In genomic region chr10:28312572-28312971, GRCh38 we compare ENCODE assay signal across 18 cellular contexts. TPM values are rescaled to one million over a fixed set of nuclear protein-coding genes. Genes with fewer than 3 reads are reported as not detected.
A peak's percentile ranks its signal among the peaks of the same experiment; 100 is the strongest.
DNase-seq lines count a peak whose midpoint lies in the region; ATAC-seq and TF ChIP-seq lines count a peak whose summit lies in the region.
"Had no signal": no experiment of that assay in that cellular context is flagged by ENCODE, and none has a peak within 500 bp of the region (broad histone marks: within the 10 kb centered on the region; RNA-seq: fewer than 3 reads in every experiment).

No MANE protein-coding gene starts in this region.

- H2AFZ ChIP-seq in HCT116 (ENCODE audit: low read depth, low read length, poor library complexity, severe bottlenecking): peak overlapping the region; percentile 9
- H2AFZ ChIP-seq in OCI-LY3 (ENCODE audit: low read depth, low read length): no peak overlapping the region

- intact Hi-C loops in HCT116 (cut with micrococcal nuclease): no loop called here

- RAD21 ChIA-PET in HCT116 (lab: Charles Lee; ENCODE audit: low non-redundant PET in 1 of 2, low total read pairs in 2 of 2, uncharacterized antibody in 2 of 2, unreplicated experiment in 2 of 2): interaction anchor here in 1 of 2 experiments (0.5 to 0.6 kb wide), 2 partner anchors 56 to 68 kb away, joined by 3 to 4 read pairs; no protein-coding TSS in a partner anchor

- H3K27ac ChIP-seq in HCT116 (ENCODE audit: low read depth, low read length): no peak overlapping the region
- H3K27ac ChIP-seq in OCI-LY3 (ENCODE audit: low read length): no peak overlapping the region
- H3K27ac ChIP-seq: A549, C4-2B had no signal

- peaks cover 3% of the 10 kb centered on the region for H3K4me1 Mint-ChIP-seq in activated CD8-positive, alpha-beta T cell treated with anti-CD3 and anti-CD28 coated beads, Interleukin-2, amount 10 ng/mL, durations not matched to agents 7 days and 5 days (ENCODE audit: low read depth)

- H3K9ac ChIP-seq in HCT116 (ENCODE audit: low read length) (no peak overlapping the region), OCI-LY3 (ENCODE audit: low read length) (no peak overlapping the region)

- peak; percentile 31 for DNase-seq in A172 (ENCODE audit: low spot score)
- DNase-seq in HCT116 (ENCODE audit: low read depth, low spot score): no peak
- DNase-seq in fibroblast of mammary gland (ENCODE audit: low read depth): peak; percentile 60
- DNase-seq in hepatic stellate cell (ENCODE audit: low spot score): no peak
- DNase-seq in activated CD8-positive, alpha-beta T cell treated with anti-CD3 and anti-CD28 coated beads, Interleukin-2, amount 10 ng/mL, durations not matched to agents 7 days and 5 days: no peak
- DNase-seq in G401 (ENCODE audit: low spot score): no peak
- DNase-seq: COR-L47, DMS153, EL, H9, NCI-H1694 treated with DMSO at 0.1 percent for 48 hours, NCI-H69, SHP77 treated with DMSO at 0.1 percent for 48 hours had no signal

- no peaks in the 10 kb centered on the region; the same call in 1 of the 2 replicates for H3K27me3 ChIP-seq in HCT116 (ENCODE audit: insufficient read depth, low read length)
- H3K27me3 ChIP-seq in OCI-LY3 (ENCODE audit: low read depth, low read length): peaks cover 15% of the 10 kb centered on the region; the same call in 1 of the 2 replicates

- no peak for TF ChIP-seq RAD21 in HCT116 (IDR thresholded peaks at IDR 0.05; ENCODE audit: low read depth)

- H3K36me3 ChIP-seq in HCT116 (ENCODE audit: control insufficient read depth in 1 of 2, insufficient read depth in 2 of 2, low read length in 2 of 2) (no peaks in the 10 kb centered on the region), OCI-LY3 (replicated peaks; ENCODE audit: low read depth, low read length) (no peaks in the 10 kb centered on the region)

- TF ChIP-seq CTCF in HCT116 (IDR thresholded peaks at IDR 0.05 in 2 of 3, conservative IDR thresholded peaks at IDR 0.05 in 1 of 3; ENCODE audit: borderline replicate concordance in 1 of 3, insufficient read depth in 1 of 3, low read depth in 2 of 3, low read length in 2 of 3): no peak
- no peak for TF ChIP-seq CTCF in OCI-LY3 (IDR thresholded peaks at IDR 0.05; ENCODE audit: low read depth, low read length)
- TF ChIP-seq CTCF in fibroblast of mammary gland (conservative IDR thresholded peaks at IDR 0.05; ENCODE audit: control insufficient read depth, insufficient read depth, low read depth, low read length): no peak

- no TSS peak for BruUV-seq in HCT116 (replicated peaks; lab: Mats Ljungman, UMichigan)

- ATAC-seq in HCT116 (no peak), HG02763 (IDR thresholded peaks at IDR 0.05; ENCODE audit: unreplicated experiment) (no peak)
- ATAC-seq in activated CD8-positive, alpha-beta T cell treated with anti-CD3 and anti-CD28 coated beads, Interleukin-2, amount 10 ng/mL, durations not matched to agents 7 days and 5 days: no peak
- ATAC-seq: A549, SK-N-SH treated with all-trans-retinoic acid at 6 μM for 48 hours had no signal

- CTCF ChIA-PET in HCT116 (lab: Charles Lee): interaction anchor here (1.2 kb wide), 1 partner anchor 81 kb away, joined by 4 read pairs; no protein-coding TSS in a partner anchor
- CTCF ChIA-PET in activated CD8-positive, alpha-beta T cell treated with anti-CD3 and anti-CD28 coated beads, Interleukin-2, amount 10 ng/mL, durations not matched to agents 7 days and 5 days (lab: Charles Lee): interaction anchor here (0.8 to 3.3 kb wide), 4 partner anchors 10 to 133 kb away, joined by 3 to 24 read pairs (median 4); partner anchors contain the start of gene MPP7

- H3K4me2 ChIP-seq in HCT116 (ENCODE audit: low read length): no peak overlapping the region
- H3K4me2 ChIP-seq in OCI-LY3 (ENCODE audit: low read length): peak overlapping the region; percentile 66
- H3K4me2 ChIP-seq: A549 had no signal

- TF ChIP-seq POLR2A in HCT116 (IDR thresholded peaks at IDR 0.05; ENCODE audit: borderline replicate concordance, extremely low read depth, insufficient read depth, insufficient read length): no peak

- H4K20me1 ChIP-seq in HCT116 (ENCODE audit: insufficient read depth): no peaks in the 10 kb centered on the region
- H4K20me1 ChIP-seq in OCI-LY3 (ENCODE audit: insufficient read depth, low read length): no peaks in the 10 kb centered on the region

- peaks cover 2% of the 10 kb centered on the region for H3K27me3 Mint-ChIP-seq in activated CD8-positive, alpha-beta T cell treated with anti-CD3 and anti-CD28 coated beads, Interleukin-2, amount 10 ng/mL, durations not matched to agents 7 days and 5 days (ENCODE audit: low read depth)

- H3K9me3 Mint-ChIP-seq in activated CD8-positive, alpha-beta T cell treated with anti-CD3 and anti-CD28 coated beads, Interleukin-2, amount 10 ng/mL, durations not matched to agents 7 days and 5 days (ENCODE audit: insufficient read depth): no peaks in the 10 kb centered on the region

- H3K36me3 Mint-ChIP-seq in activated CD8-positive, alpha-beta T cell treated with anti-CD3 and anti-CD28 coated beads, Interleukin-2, amount 10 ng/mL, durations not matched to agents 7 days and 5 days (ENCODE audit: low read depth): peaks cover 4% of the 10 kb centered on the region

- POLR2A ChIA-PET in HCT116 (lab: Charles Lee): interaction anchor here (1.6 kb wide), 1 partner anchor 10 kb away, joined by 7 read pairs; the partner anchor contains the start of gene MPP7
- POLR2A ChIA-PET in activated CD8-positive, alpha-beta T cell treated with anti-CD3 and anti-CD28 coated beads, Interleukin-2, amount 10 ng/mL, durations not matched to agents 7 days and 5 days (lab: Charles Lee): no interaction called here

- in situ Hi-C loops in G401 (cut with HindIII; ENCODE audit: low sequenced_read_pairs): no loop called here

- H3K4me1 ChIP-seq in HCT116 (ENCODE audit: control insufficient read depth in 1 of 2, insufficient read depth in 2 of 2, low read length in 2 of 2) (no peaks in the 10 kb centered on the region), OCI-LY3 (ENCODE audit: low read length) (peaks cover 12% of the 10 kb centered on the region)
- H3K4me1 ChIP-seq: A549 had no signal

- H3K27ac Mint-ChIP-seq in activated CD8-positive, alpha-beta T cell treated with anti-CD3 and anti-CD28 coated beads, Interleukin-2, amount 10 ng/mL, durations not matched to agents 7 days and 5 days: no peak overlapping the region
- H3K27ac Mint-ChIP-seq: H9 had no signal

- H3K79me2 ChIP-seq in HCT116 (ENCODE audit: insufficient read depth, low read length) (no peaks in the 10 kb centered on the region), OCI-LY3 (ENCODE audit: low read length) (no peaks in the 10 kb centered on the region)

- no peak overlapping the region for H3K4me3 Mint-ChIP-seq in activated CD8-positive, alpha-beta T cell treated with anti-CD3 and anti-CD28 coated beads, Interleukin-2, amount 10 ng/mL, durations not matched to agents 7 days and 5 days
- H3K4me3 Mint-ChIP-seq: H9 had no signal

- H3K9me3 ChIP-seq in HCT116 (ENCODE audit: control insufficient read depth in 1 of 2, insufficient read depth in 1 of 2, low read depth in 1 of 2, low read length in 2 of 2): no peaks in the 10 kb centered on the region
- H3K9me3 ChIP-seq in OCI-LY3 (ENCODE audit: insufficient read depth, low read length): no peaks in the 10 kb centered on the region

- H3K9me2 ChIP-seq in HCT116 (ENCODE audit: insufficient read depth): no peaks in the 10 kb centered on the region

- no peak overlapping the region for H3K4me3 ChIP-seq in HCT116 (replicated peaks in 1 of 2; ENCODE audit: low read depth in 1 of 2, low read length in 2 of 2)
- H3K4me3 ChIP-seq in OCI-LY3 (ENCODE audit: low read length): peak overlapping the region; percentile 42; the same call in 1 of the 2 replicates
- H3K4me3 ChIP-seq in fibroblast of mammary gland (ENCODE audit: control insufficient read depth, low read depth, low read length): no peak overlapping the region
- H3K4me3 ChIP-seq: A549 had no signal

TF ChIP-seq in HCT116, 20 proteins besides CTCF, POLR2A, EP300 and RAD21 (continues in another document):
- TF ChIP-seq ELF1 (IDR thresholded peaks at IDR 0.05; ENCODE audit: borderline replicate concordance, low read depth) (no peak), FOSL1 (IDR thresholded peaks at IDR 0.05; ENCODE audit: low read depth) (no peak), JUND (IDR thresholded peaks at IDR 0.05) (no peak), TCF7L2 (IDR thresholded peaks at IDR 0.05; ENCODE audit: borderline replicate concordance, extremely low read depth, insufficient read depth, insufficient read length) (no peak), CEBPB (IDR thresholded peaks at IDR 0.05; ENCODE audit: low read depth) (no peak), ZBTB33 (IDR thresholded peaks at IDR 0.05; ENCODE audit: extremely low read depth, insufficient replicate concordance, low read length) (no peak), SIN3A (IDR thresholded peaks at IDR 0.05; ENCODE audit: low read depth) (no peak), ZFX (IDR thresholded peaks at IDR 0.05) (no peak), ZNF274 (IDR thresholded peaks at IDR 0.05; ENCODE audit: low read depth, low read length) (no peak), POLR2AphosphoS5 (IDR thresholded peaks at IDR 0.05; ENCODE audit: low read depth, low read length) (no peak), EGR1 (IDR thresholded peaks at IDR 0.05; ENCODE audit: low read depth) (no peak), YY1 (IDR thresholded peaks at IDR 0.05; ENCODE audit: extremely low read depth, insufficient replicate concordance, low read depth, low read length) (no peak)

RNA-seq across cellular contexts. Expression of gene MPP7, which starts 9.7 kb away (rescaled TPM):
- 124 and 142 TPM in 2 replicates for total RNA-seq in A172 (2014; rRNA removed; shearing (Covaris generic))
- 64.5 TPM for total RNA-seq in HCT116 (2021; ENCODE audit: unreplicated experiment)
- 24.3 and 29.5 TPM in 2 replicates for polyA plus RNA-seq in HCT116 (2012)
- 10 to 100 TPM; 13.0 to 13.5 TPM for total RNA-seq in activated CD8-positive, alpha-beta T cell treated with anti-CD3 and anti-CD28 coated beads, Interleukin-2, amount 10 ng/mL, durations not matched to agents 7 days and 5 days
- total RNA-seq in G401 (2014; rRNA removed; shearing (Covaris generic)): 0.31 TPM in 1 of 2 replicates, not detected in the other

Comparison
In these comparisons a context has a peak if more than half of its experiments do, and no peak if none do; other contexts are left out.
1. DNase-seq: peak in A172 (single experiment) and fibroblast of mammary gland (single experiment); none in HCT116 (single experiment), hepatic stellate cell (single experiment), activated CD8-positive, alpha-beta T cell treated with anti-CD3 and anti-CD28 coated beads, Interleukin-2, amount 10 ng/mL, durations not matched to agents 7 days and 5 days (single experiment) and G401 (single experiment).
2. RNA of gene MPP7, which starts 9.7 kb away (total RNA-seq): 124 to 142 TPM in A172, 64.5 TPM in HCT116 (single experiment) and 13.0 to 13.5 TPM in activated CD8-positive, alpha-beta T cell treated with anti-CD3 and anti-CD28 coated beads, Interleukin-2, amount 10 ng/mL, durations not matched to agents 7 days and 5 days; 0.31 TPM in G401; every median in the first group is over 10 times any median in the second.